23 cellular contexts compared by ENCODE assay signal in the genomic region with DNA sequence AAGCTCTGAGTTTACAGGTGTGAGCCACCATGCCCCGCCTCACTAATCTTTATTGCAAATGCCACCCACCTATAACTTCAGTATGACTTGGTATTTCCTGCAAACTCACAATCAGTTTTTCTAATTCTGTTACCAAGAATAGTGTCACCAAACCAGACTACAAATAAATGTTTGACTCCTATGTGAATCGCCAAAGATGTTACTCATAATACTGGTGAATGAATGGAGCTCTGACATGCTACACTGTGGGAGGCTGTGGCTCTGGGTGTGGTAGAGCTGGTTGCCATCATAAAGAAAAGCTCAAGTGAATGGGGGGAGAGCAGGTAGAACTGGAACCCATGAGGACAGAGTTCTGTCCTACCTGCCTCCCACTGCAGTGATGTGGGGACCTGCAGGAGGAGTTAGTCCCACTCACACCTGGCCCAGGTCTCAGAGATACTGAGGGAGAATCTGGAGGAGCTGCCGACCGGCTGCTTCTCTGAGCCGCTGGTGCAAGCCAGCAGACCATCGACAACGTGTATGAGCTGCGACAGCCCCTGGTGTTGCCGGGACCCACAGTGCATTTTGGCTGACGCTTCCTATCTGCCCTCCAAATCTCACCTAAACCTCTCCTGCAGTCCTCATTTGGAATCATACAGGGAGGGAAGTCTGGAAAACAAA.
"Had no signal": no experiment of that assay in that cellular context is flagged by ENCODE, and none has a peak within 500 bp of the region (broad histone marks: within the 10 kb centered on the region; RNA-seq: fewer than 3 reads in every experiment).

No MANE protein-coding gene starts in this region.

- H3K4me3 ChIP-seq: esophagus squamous epithelium, hepatocyte, right atrium auricular region, smooth muscle cell, thoracic aorta had no signal

- H3K4me2 ChIP-seq: hepatocyte, smooth muscle cell had no signal

- H3K9ac ChIP-seq: parathyroid adenoma had no signal

- H3K4me1 Mint-ChIP-seq: activated CD4-positive, alpha-beta memory T cell treated with anti-CD3 and anti-CD28 coated beads, Interleukin-2, amount 10 ng/mL, durations not matched to agents 7 days and 5 days had no signal

- H3K36me3 Mint-ChIP-seq: naive thymus-derived CD8-positive, alpha-beta T cell had no signal

- H3K9me3 ChIP-seq: esophagus squamous epithelium, right atrium auricular region, thoracic aorta had no signal

- H3K4me3 Mint-ChIP-seq: activated CD4-positive, alpha-beta memory T cell treated with anti-CD3 and anti-CD28 coated beads, Interleukin-2, amount 10 ng/mL, durations not matched to agents 7 days and 5 days; naive thymus-derived CD8-positive, alpha-beta T cell; neural crest cell had no signal

- DNase-seq: activated CD4-positive, alpha-beta memory T cell treated with anti-CD3 and anti-CD28 coated beads, Interleukin-2, amount 10 ng/mL, durations not matched to agents 7 days and 5 days; activated CD4-positive, alpha-beta T cell treated with anti-CD3 and anti-CD28 coated beads for 4 hours; activated CD4-positive, CD25-positive, alpha-beta regulatory T cell; activated CD8-positive, alpha-beta memory T cell treated with anti-CD3 and anti-CD28 coated beads, Interleukin-2, amount 50 U/mL, for 48 hours; activated gamma-delta T cell treated with Interleukin-2 at 50 U/mL for 16 hours; activated naive CD4-positive, alpha-beta T cell treated with anti-CD3 and anti-CD28 coated beads, Interleukin-2, amount 50 U/mL, for 16 hours; amniotic stem cell; brain microvascular endothelial cell; caudate nucleus; esophagus squamous epithelium; glutamatergic neuron; mesenchymal stem cell; naive thymus-derived CD8-positive, alpha-beta T cell; occipital lobe; stimulated activated naive CD4-positive, alpha-beta T cell treated with Interleukin-2 at 50 U/mL for 16 hours; T-helper 1 cell; trophoblast cell had no signal

- H3K27me3 ChIP-seq: brain microvascular endothelial cell, esophagus squamous epithelium, hepatocyte, right atrium auricular region had no signal

- H3K4me1 ChIP-seq: esophagus squamous epithelium, parathyroid adenoma, right atrium auricular region had no signal

- H3K27ac ChIP-seq: brain microvascular endothelial cell, esophagus squamous epithelium, hepatocyte, parathyroid adenoma, right atrium auricular region, thoracic aorta had no signal

- H3K36me3 ChIP-seq: brain microvascular endothelial cell, esophagus squamous epithelium, right atrium auricular region, thoracic aorta had no signal

- H2AFZ ChIP-seq: hepatocyte, parathyroid adenoma had no signal

- H3K79me2 ChIP-seq: hepatocyte, parathyroid adenoma had no signal

- H3K27ac Mint-ChIP-seq: activated CD4-positive, alpha-beta memory T cell treated with anti-CD3 and anti-CD28 coated beads, Interleukin-2, amount 10 ng/mL, durations not matched to agents 7 days and 5 days; naive thymus-derived CD8-positive, alpha-beta T cell had no signal

- ATAC-seq: naive thymus-derived CD8-positive, alpha-beta T cell had no signal
